Comparison of ENCODE assay signal across 15 cellular contexts in the genomic region with DNA sequence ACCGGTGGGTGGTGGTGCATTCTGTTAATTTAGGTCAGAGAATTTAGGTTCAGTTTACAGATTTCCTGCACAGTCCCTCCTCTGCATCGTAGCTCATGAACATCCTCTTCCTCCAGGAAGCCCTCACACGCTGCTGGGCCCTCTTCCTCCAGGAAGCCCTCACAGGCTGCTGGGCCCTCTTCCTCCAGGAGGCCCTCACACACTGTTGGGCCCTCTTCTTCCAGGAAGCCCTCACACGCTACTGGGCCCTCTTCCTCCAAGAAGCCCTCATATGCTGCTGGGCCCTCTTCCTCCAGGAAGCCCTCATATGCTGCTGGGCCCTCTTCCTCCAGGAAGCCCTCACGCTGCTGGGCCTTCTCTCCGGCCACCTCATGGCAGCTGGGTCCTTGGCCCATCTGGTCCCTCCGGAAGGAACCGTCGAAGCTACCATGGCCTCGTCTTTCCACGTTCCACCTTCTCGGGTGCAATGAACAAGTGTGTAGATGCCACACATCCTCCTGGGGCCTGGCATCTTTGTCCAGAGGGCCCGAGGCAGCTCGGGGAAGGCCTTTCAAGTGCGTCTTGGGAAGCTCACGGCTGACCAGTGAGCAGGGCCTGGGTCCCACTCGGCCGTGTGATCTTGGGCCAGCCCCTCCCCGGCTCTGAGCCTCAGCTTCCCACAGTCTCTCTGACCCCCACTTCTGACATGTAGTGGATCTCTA. TPM values are rescaled to one million over a fixed set of nuclear protein-coding genes. Genes with fewer than 3 reads are reported as not detected.
DNase-seq lines count a peak whose midpoint lies in the region; ATAC-seq and TF ChIP-seq lines count a peak whose summit lies in the region.
"Had no signal": no experiment of that assay in that cellular context is flagged by ENCODE, and none has a peak within 500 bp of the region (broad histone marks: within the 10 kb centered on the region; RNA-seq: fewer than 3 reads in every experiment).

No MANE protein-coding gene starts in this region.

- POLR2A ChIA-PET in T-cell (lab: Charles Lee), result interaction anchor here in 1 of 2 donors (0.6 kb wide), 1 partner anchor 57 kb away, joined by 3 read pairs; no protein-coding TSS in a partner anchor

- H3K9ac ChIP-seq in fibroblast of lung (ENCODE audit: insufficient read depth, low read length), result peak overlapping the region; percentile 20

- intact Hi-C loops in uterus (cut with DNase I; ENCODE audit: low total_unique reads), result no loop called here

- H2AFZ ChIP-seq in fibroblast of lung (ENCODE audit: low read length), result no peak overlapping the region
- no peak overlapping the region for H2AFZ ChIP-seq in osteoblast (ENCODE audit: low read length)

- no peak for DNase-seq in activated naive CD4-positive, alpha-beta T cell treated with anti-CD3 and anti-CD28 coated beads, Interleukin-2, amount 10 ng/mL, durations not matched to agents 7 days and 5 days
- DNase-seq in activated naive CD4-positive, alpha-beta T cell treated with Interleukin-2 at 50 U/mL for 16 hours, result no peak
- DNase-seq in fibroblast of lung (ENCODE audit: low read depth in 2 of 2) (peak in 1 of 2 donors; percentile 35), osteoblast (ENCODE audit: insufficient read length, low spot score, missing footprints) (no peak), uterus (no peak), NK-92 (lab: John Stamatoyannopoulos, UW; ENCODE audit: unreplicated experiment) (no peak), T-cell (no peak)
- DNase-seq: activated CD4-positive, alpha-beta memory T cell treated with anti-CD3 and anti-CD28 coated beads, Interleukin-2, amount 10 ng/mL, durations not matched to agents 7 days and 5 days; activated naive CD8-positive, alpha-beta T cell treated with anti-CD3 and anti-CD28 coated beads for 36 hours; DMS53; naive B cell; NCI-H2081 treated with DMSO at 0.1 percent for 48 hours; stimulated activated CD4-positive, alpha-beta T cell treated with anti-CD3 and anti-CD28 coated beads, Interleukin-1b, Interleukin-23, amount 100 ng/mL, for 48 hours; stimulated activated naive B cell treated with anti-CD40 and anti-IgM and Interleukin-4, amounts not matched to agents 10 μg/mL and 1 μg/mL and 100 μg/mL, for 72 hours had no signal

- H3K4me1 Mint-ChIP-seq in activated naive CD4-positive, alpha-beta T cell treated with anti-CD3 and anti-CD28 coated beads, Interleukin-2, amount 10 ng/mL, durations not matched to agents 7 days and 5 days, result peaks cover 5% of the 10 kb centered on the region
- H3K4me1 Mint-ChIP-seq in T-cell, result peaks cover 0 to 13% (median 1%) of the 10 kb centered on the region in 3 donors
- H3K4me1 Mint-ChIP-seq: activated naive CD8-positive, alpha-beta T cell treated with anti-CD3 and anti-CD28 coated beads for 36 hours; stimulated activated naive B cell treated with anti-CD40 and anti-IgM and Interleukin-4, amounts not matched to agents 10 μg/mL and 1 μg/mL and 100 μg/mL, for 72 hours had no signal

- H3K27ac ChIP-seq in fibroblast of lung (ENCODE audit: insufficient read depth, low read length) (peak overlapping the region; percentile 97), osteoblast (ENCODE audit: low read depth, low read length) (peak overlapping the region; percentile 96), uterus (peak overlapping the region; percentile 99 to 100)

- H3K27me3 Mint-ChIP-seq in activated naive CD4-positive, alpha-beta T cell treated with anti-CD3 and anti-CD28 coated beads, Interleukin-2, amount 10 ng/mL, durations not matched to agents 7 days and 5 days, result no peaks in the 10 kb centered on the region
- H3K27me3 Mint-ChIP-seq in T-cell, result no peaks in the 10 kb centered on the region
- H3K27me3 Mint-ChIP-seq: activated CD4-positive, alpha-beta memory T cell treated with anti-CD3 and anti-CD28 coated beads, Interleukin-2, amount 10 ng/mL, durations not matched to agents 7 days and 5 days; activated naive CD8-positive, alpha-beta T cell treated with anti-CD3 and anti-CD28 coated beads for 36 hours; naive B cell; stimulated activated naive B cell treated with anti-CD40 and anti-IgM and Interleukin-4, amounts not matched to agents 10 μg/mL and 1 μg/mL and 100 μg/mL, for 72 hours had no signal

- H3K9me3 Mint-ChIP-seq in activated naive CD4-positive, alpha-beta T cell treated with anti-CD3 and anti-CD28 coated beads, Interleukin-2, amount 10 ng/mL, durations not matched to agents 7 days and 5 days, result no peaks in the 10 kb centered on the region
- H3K9me3 Mint-ChIP-seq in T-cell, result no peaks in the 10 kb centered on the region
- H3K9me3 Mint-ChIP-seq: activated CD4-positive, alpha-beta memory T cell treated with anti-CD3 and anti-CD28 coated beads, Interleukin-2, amount 10 ng/mL, durations not matched to agents 7 days and 5 days; activated naive CD8-positive, alpha-beta T cell treated with anti-CD3 and anti-CD28 coated beads for 36 hours; naive B cell; stimulated activated naive B cell treated with anti-CD40 and anti-IgM and Interleukin-4, amounts not matched to agents 10 μg/mL and 1 μg/mL and 100 μg/mL, for 72 hours had no signal

- peaks cover 60% of the 10 kb centered on the region for H3K36me3 ChIP-seq in fibroblast of lung (ENCODE audit: control insufficient read depth, insufficient read depth, low read length)
- peaks cover 84% of the 10 kb centered on the region for H3K36me3 ChIP-seq in osteoblast (ENCODE audit: insufficient read depth, low read length)
- H3K36me3 ChIP-seq in uterus, result no peaks in the 10 kb centered on the region

- no peak for TF ChIP-seq POLR2A in uterus (IDR thresholded peaks at IDR 0.05)

- no peak overlapping the region for H3K4me3 Mint-ChIP-seq in activated naive CD4-positive, alpha-beta T cell treated with anti-CD3 and anti-CD28 coated beads, Interleukin-2, amount 10 ng/mL, durations not matched to agents 7 days and 5 days
- H3K4me3 Mint-ChIP-seq in T-cell, result no peak overlapping the region
- H3K4me3 Mint-ChIP-seq: activated CD4-positive, alpha-beta memory T cell treated with anti-CD3 and anti-CD28 coated beads, Interleukin-2, amount 10 ng/mL, durations not matched to agents 7 days and 5 days; activated naive CD8-positive, alpha-beta T cell treated with anti-CD3 and anti-CD28 coated beads for 36 hours; naive B cell; stimulated activated naive B cell treated with anti-CD40 and anti-IgM and Interleukin-4, amounts not matched to agents 10 μg/mL and 1 μg/mL and 100 μg/mL, for 72 hours had no signal

- H4K20me1 ChIP-seq in fibroblast of lung (ENCODE audit: control insufficient read depth, extremely low read depth, insufficient read depth, low read length) (peaks cover 5% of the 10 kb centered on the region), osteoblast (ENCODE audit: insufficient read depth, low read length) (peaks cover 95% of the 10 kb centered on the region)

- H3K4me3 ChIP-seq in fibroblast of lung (replicated peaks in 1 of 4; ENCODE audit: control extremely low read depth in 1 of 4, insufficient read depth in 1 of 4, low read depth in 3 of 4, low read length in 4 of 4), result peak overlapping the region in 2 of 4 experiments; percentile 11 to 84
- no peak overlapping the region for H3K4me3 ChIP-seq in osteoblast (ENCODE audit: insufficient read depth, low read length)
- no peak overlapping the region for H3K4me3 ChIP-seq in uterus

- H3K27me3 ChIP-seq in fibroblast of lung (ENCODE audit: control insufficient read depth, insufficient read depth, low read length) (no peaks in the 10 kb centered on the region), osteoblast (ENCODE audit: insufficient read depth, low read length) (no peaks in the 10 kb centered on the region), uterus (no peaks in the 10 kb centered on the region)

- CTCF ChIA-PET in activated naive CD4-positive, alpha-beta T cell treated with anti-CD3 and anti-CD28 coated beads, Interleukin-2, amount 10 ng/mL, durations not matched to agents 7 days and 5 days (lab: Charles Lee), result interaction anchor here (1.0 kb wide), 1 partner anchor 86 kb away, joined by 3 read pairs; no protein-coding TSS in a partner anchor
- CTCF ChIA-PET in T-cell (lab: Charles Lee), result no interaction called here

- no peaks in the 10 kb centered on the region for H3K36me3 Mint-ChIP-seq in activated naive CD4-positive, alpha-beta T cell treated with anti-CD3 and anti-CD28 coated beads, Interleukin-2, amount 10 ng/mL, durations not matched to agents 7 days and 5 days
- H3K36me3 Mint-ChIP-seq in T-cell, result no peaks in the 10 kb centered on the region
- H3K36me3 Mint-ChIP-seq: activated naive CD8-positive, alpha-beta T cell treated with anti-CD3 and anti-CD28 coated beads for 36 hours; naive B cell had no signal

- TF ChIP-seq CTCF in fibroblast of lung (conservative IDR thresholded peaks at IDR 0.05 in 1 of 2, IDR thresholded peaks at IDR 0.05 in 1 of 2; ENCODE audit: low read depth in 1 of 2, low read length in 2 of 2), result no peak
- TF ChIP-seq CTCF in osteoblast (IDR thresholded peaks at IDR 0.05; ENCODE audit: extremely low read depth, low read depth, low read length), result no peak
- TF ChIP-seq CTCF in uterus (IDR thresholded peaks at IDR 0.05), result no peak

- ATAC-seq in HG03565 (IDR thresholded peaks at IDR 0.05; ENCODE audit: unreplicated experiment) (no peak), T-cell (replicated peaks in 1 of 4) (no peak)
- ATAC-seq: stimulated activated naive B cell treated with anti-CD40 and anti-IgM and Interleukin-4, amounts not matched to agents 10 μg/mL and 1 μg/mL and 100 μg/mL, for 72 hours had no signal

- H3K79me2 ChIP-seq in fibroblast of lung (ENCODE audit: control insufficient read depth, insufficient read depth, low read length) (peaks cover 97% of the 10 kb centered on the region), osteoblast (ENCODE audit: insufficient read depth, low read length) (peaks cover 97% of the 10 kb centered on the region)

- H3K4me1 ChIP-seq in fibroblast of lung (ENCODE audit: control insufficient read depth, extremely low read depth, insufficient read depth, low read length), result peaks cover 56% of the 10 kb centered on the region
- peaks cover 84% of the 10 kb centered on the region for H3K4me1 ChIP-seq in osteoblast (ENCODE audit: insufficient read depth, low read length)
- peaks cover 53 to 85% of the 10 kb centered on the region in 2 donors for H3K4me1 ChIP-seq in uterus

- H3K27ac Mint-ChIP-seq in activated naive CD4-positive, alpha-beta T cell treated with anti-CD3 and anti-CD28 coated beads, Interleukin-2, amount 10 ng/mL, durations not matched to agents 7 days and 5 days, result peak overlapping the region; percentile 60
- no peak overlapping the region for H3K27ac Mint-ChIP-seq in T-cell
- H3K27ac Mint-ChIP-seq: activated CD4-positive, alpha-beta memory T cell treated with anti-CD3 and anti-CD28 coated beads, Interleukin-2, amount 10 ng/mL, durations not matched to agents 7 days and 5 days; activated naive CD8-positive, alpha-beta T cell treated with anti-CD3 and anti-CD28 coated beads for 36 hours; stimulated activated naive B cell treated with anti-CD40 and anti-IgM and Interleukin-4, amounts not matched to agents 10 μg/mL and 1 μg/mL and 100 μg/mL, for 72 hours had no signal

- H3K4me2 ChIP-seq in fibroblast of lung (ENCODE audit: extremely low read depth, insufficient read depth, low read length) (peak overlapping the region; percentile 77), osteoblast (ENCODE audit: insufficient read depth, low read length) (peak overlapping the region; percentile 50)

- H3K9me3 ChIP-seq in fibroblast of lung (ENCODE audit: control insufficient read depth, insufficient read depth, low read depth, low read length), result no peaks in the 10 kb centered on the region
- H3K9me3 ChIP-seq in osteoblast (ENCODE audit: low read depth, low read length), result no peaks in the 10 kb centered on the region
- no peaks in the 10 kb centered on the region for H3K9me3 ChIP-seq in uterus

RNA-seq across cellular contexts. Expression of a gene that starts 58.9 kb away (rescaled TPM):
- total RNA-seq in fibroblast of lung (14.6 and 17.5 TPM in 2 replicates), osteoblast (21.8 and 22.1 TPM in 2 replicates), uterus (10 to 100 TPM in 2 of 4 donors, 1 to 10 TPM in 2; 1.8 to 24.8 (median 14.0) TPM), T-cell (10 to 100 TPM; 11.0 to 22.2 (median 19.6) TPM)
- 7.9 and 10.2 TPM in 2 replicates for polyA plus RNA-seq in fibroblast of lung
- polyA plus RNA-seq in fibroblast of lung (2012), result 5.4 and 7.3 TPM in 2 replicates
- 17.7 and 19.3 TPM in 2 replicates for polyA minus RNA-seq in fibroblast of lung (ENCODE audit: low replicate concordance)
